In the genomic region with DNA sequence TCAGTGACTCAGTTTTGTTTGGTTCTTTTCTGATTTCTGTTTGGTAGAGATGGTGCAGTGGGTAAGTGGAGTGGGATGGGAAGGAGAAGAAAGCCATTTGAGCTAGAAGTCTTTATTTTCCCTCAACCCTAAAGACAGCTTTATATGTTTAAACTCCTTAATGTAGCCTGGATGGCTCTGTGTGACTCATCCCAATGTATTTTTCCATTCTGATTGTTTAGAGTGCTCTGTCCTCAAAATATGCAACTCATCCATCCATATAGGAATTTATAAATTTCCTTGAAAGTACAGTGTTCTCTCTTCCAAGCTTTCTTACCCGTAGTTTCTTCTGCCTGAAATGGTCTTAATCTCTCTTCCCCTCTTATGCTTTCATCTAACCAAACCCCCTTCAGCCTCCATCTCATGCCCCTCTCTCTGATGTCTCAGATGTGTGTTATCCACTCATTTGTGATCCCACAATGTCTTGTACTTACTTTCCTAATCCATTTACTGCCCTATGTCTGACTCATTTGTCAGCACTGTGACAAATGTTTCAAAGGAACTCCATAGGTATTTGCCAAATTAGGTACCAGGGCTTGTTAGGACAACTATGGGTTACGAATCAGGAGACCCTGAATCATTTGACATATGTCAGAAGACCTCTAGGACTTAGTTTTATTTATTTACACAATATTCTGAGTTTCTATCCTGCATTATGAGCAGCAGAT, we compare ENCODE assay signal across 19 cellular contexts.
"Had no signal": no experiment of that assay in that cellular context is flagged by ENCODE, and none has a peak within 500 bp of the region (broad histone marks: within the 10 kb centered on the region; RNA-seq: fewer than 3 reads in every experiment).

No MANE protein-coding gene starts in this region.

- H3K9me3 ChIP-seq: esophagus muscularis mucosa, heart right ventricle had no signal

- H3K4me3 ChIP-seq: coronary artery, esophagus muscularis mucosa, heart right ventricle, lung had no signal

- H3K4me1 ChIP-seq: esophagus muscularis mucosa, heart right ventricle had no signal

- DNase-seq: activated CD4-positive, alpha-beta T cell treated with anti-CD3 and anti-CD28 coated beads, Interleukin-2, amount 50 U/mL, for 4 hours; activated CD8-positive, alpha-beta memory T cell treated with anti-CD3 and anti-CD28 coated beads for 24 hours; activated CD8-positive, alpha-beta memory T cell treated with anti-CD3 and anti-CD28 coated beads, Interleukin-2, amount 50 U/mL, for 4 hours; activated naive CD4-positive, alpha-beta T cell; activated naive CD8-positive, alpha-beta T cell treated with anti-CD3 and anti-CD28 coated beads for 36 hours; activated T-cell treated with anti-CD3 and anti-CD28 coated beads, Interleukin-2, amount 50 U/mL, for 24 hours; amygdala; cerebellar nuclear complex; heart right ventricle; kidney; midbrain; natural killer cell; retina; stimulated activated CD4-positive, alpha-beta T cell treated with anti-CD3 and anti-CD28 coated beads, Interleukin-4, amount 100 ng/mL, for 24 hours; stimulated activated naive CD8-positive, alpha-beta T cell treated with anti-CD3 and anti-CD28 coated beads, Interleukin-15, Interleukin-2, amounts not matched to agents 100 U/mL and 50 U/mL, for 24 hours; T-helper 9 cell had no signal

- H3K27ac ChIP-seq: coronary artery, esophagus muscularis mucosa, heart right ventricle had no signal

- H3K27me3 ChIP-seq: esophagus muscularis mucosa, heart right ventricle had no signal

- H3K36me3 ChIP-seq: esophagus muscularis mucosa, heart right ventricle had no signal
